In the genomic region with DNA sequence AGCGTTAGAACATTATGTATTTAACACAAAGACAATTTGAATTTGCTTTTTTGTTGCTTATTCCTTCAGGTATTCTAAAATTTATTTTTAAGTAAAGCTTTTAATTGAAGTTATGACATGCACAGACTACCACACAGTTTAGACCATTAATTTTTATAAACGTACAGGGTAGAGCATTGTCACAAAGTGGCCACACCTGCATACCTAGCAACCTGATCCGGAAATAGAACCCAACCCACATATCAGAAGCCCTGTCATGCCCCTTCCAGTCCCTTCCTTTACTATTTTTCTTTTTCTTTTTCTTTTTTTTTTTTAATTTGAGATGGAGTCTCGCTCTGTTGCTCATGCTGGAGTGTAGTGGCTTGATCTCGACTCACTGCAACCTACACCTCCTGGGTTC, we compare ENCODE assay signal across 5 cellular contexts.
"Had no signal": no experiment of that assay in that cellular context is flagged by ENCODE, and none has a peak within 500 bp of the region (broad histone marks: within the 10 kb centered on the region; RNA-seq: fewer than 3 reads in every experiment).

No MANE protein-coding gene starts in this region.

- ATAC-seq: GM23338, K562 had no signal

- H3K4me3 ChIP-seq: GM23338, K562 had no signal

- H3K4me3 Mint-ChIP-seq: GM23338, H9 had no signal

- DNase-seq: H9, HCEC 1CT, IMR-90 had no signal

- H3K27ac Mint-ChIP-seq: GM23338, H9 had no signal

- H3K4me2 ChIP-seq: GM23338 had no signal

- H3K9me3 Mint-ChIP-seq: H9 had no signal

- H2AFZ ChIP-seq: GM23338 had no signal
